Comparison of ENCODE assay signal across 14 cellular contexts in genomic region chr2:238817382-238817781, GRCh38. TPM values are rescaled to one million over a fixed set of nuclear protein-coding genes. Genes with fewer than 3 reads are reported as not detected.
DNase-seq lines count a peak whose midpoint lies in the region; ATAC-seq and TF ChIP-seq lines count a peak whose summit lies in the region.
"Had no signal": no experiment of that assay in that cellular context is flagged by ENCODE, and none has a peak within 500 bp of the region (broad histone marks: within the 10 kb centered on the region; RNA-seq: fewer than 3 reads in every experiment).

No MANE protein-coding gene starts in this region.

- H3K36me3 ChIP-seq in H7 (replicated peaks; ENCODE audit: control insufficient read depth, insufficient read depth, low read length) (no peaks in the 10 kb centered on the region), endodermal cell (ENCODE audit: control insufficient read depth, insufficient read depth, low read length) (no peaks in the 10 kb centered on the region), mesendoderm (ENCODE audit: control insufficient read depth, insufficient read depth, low read length) (no peaks in the 10 kb centered on the region)
- H3K36me3 ChIP-seq: BE2C had no signal

- H3K9me3 Mint-ChIP-seq in endodermal cell: peaks cover 6% of the 10 kb centered on the region

- H3K4me1 Mint-ChIP-seq in endodermal cell: peaks cover 15% of the 10 kb centered on the region
- H3K4me1 Mint-ChIP-seq: CD4-positive, alpha-beta memory T cell had no signal

- peak; percentile 49 for DNase-seq in H7
- DNase-seq in endodermal cell: peak; percentile 78
- DNase-seq in mesendoderm: peak; percentile 12
- DNase-seq: BE2C; CD4-positive, alpha-beta memory T cell; DMS79 treated with DMSO at 0.1 percent for 48 hours; EL; GDM1 had no signal

- H3K79me2 ChIP-seq in mesendoderm (ENCODE audit: control insufficient read depth, insufficient read depth, low read length): no peaks in the 10 kb centered on the region

- no peaks in the 10 kb centered on the region for H3K36me3 Mint-ChIP-seq in endodermal cell (ENCODE audit: low read depth)
- H3K36me3 Mint-ChIP-seq: CD4-positive, alpha-beta memory T cell had no signal

- H3K23ac ChIP-seq in mesendoderm (ENCODE audit: low read length): no peak overlapping the region

- no peak overlapping the region for H2BK120ac ChIP-seq in mesendoderm (ENCODE audit: low read depth, low read length)

- no peak overlapping the region for H3K27ac Mint-ChIP-seq in endodermal cell
- H3K27ac Mint-ChIP-seq: CD4-positive, alpha-beta memory T cell had no signal

- no peak overlapping the region for H3K4me2 ChIP-seq in mesendoderm (ENCODE audit: low read length)

- peak overlapping the region; percentile 6 for H3K27ac ChIP-seq in endodermal cell (ENCODE audit: low read depth, low read length)
- H3K27ac ChIP-seq in mesendoderm (ENCODE audit: low read depth, low read length): no peak overlapping the region
- H3K27ac ChIP-seq: C4-2B had no signal

- no peak overlapping the region for H3K4ac ChIP-seq in mesendoderm (ENCODE audit: low read depth, low read length)

- H3K27me3 ChIP-seq in H7 (ENCODE audit: control insufficient read depth, insufficient read depth, low read length) (no peaks in the 10 kb centered on the region), endodermal cell (ENCODE audit: control insufficient read depth, insufficient read depth, low read length, poor library complexity, severe bottlenecking) (no peaks in the 10 kb centered on the region), mesendoderm (ENCODE audit: insufficient read depth, low read length, poor library complexity) (no peaks in the 10 kb centered on the region)
- H3K27me3 ChIP-seq: BE2C had no signal

- no peak overlapping the region for H3K4me3 Mint-ChIP-seq in endodermal cell
- H3K4me3 Mint-ChIP-seq: CD4-positive, alpha-beta memory T cell had no signal

- H3K4me3 ChIP-seq in H7 (ENCODE audit: insufficient read depth, low read depth, low read length) (no peak overlapping the region), endodermal cell (ENCODE audit: low read length) (no peak overlapping the region), mesendoderm (ENCODE audit: low read length) (no peak overlapping the region)
- H3K4me3 ChIP-seq: K562 had no signal

- no peak for TF ChIP-seq CTCF in endodermal cell (conservative IDR thresholded peaks at IDR 0.05)

- peaks cover 26% of the 10 kb centered on the region for H3K27me3 Mint-ChIP-seq in endodermal cell (ENCODE audit: insufficient read depth)

- H3K9ac ChIP-seq in endodermal cell (ENCODE audit: extremely low read depth, low read length, poor library complexity, severe bottlenecking) (no peak overlapping the region), mesendoderm (ENCODE audit: low read length) (no peak overlapping the region)

- ATAC-seq in HG03108 (IDR thresholded peaks at IDR 0.05; ENCODE audit: unreplicated experiment) (no peak), HG03045 (IDR thresholded peaks at IDR 0.05; ENCODE audit: unreplicated experiment) (no peak), HG03280 (IDR thresholded peaks at IDR 0.05; ENCODE audit: unreplicated experiment) (no peak), GM18907 (IDR thresholded peaks at IDR 0.05; ENCODE audit: unreplicated experiment) (no peak)
- ATAC-seq: K562 had no signal

- H2BK15ac ChIP-seq in mesendoderm (replicated peaks; ENCODE audit: low read depth): no peak overlapping the region

- H4K5ac ChIP-seq in mesendoderm (ENCODE audit: low read length): no peak overlapping the region

- no peak overlapping the region for H3K56ac ChIP-seq in mesendoderm (ENCODE audit: low read length)

- no peak overlapping the region for H3K18ac ChIP-seq in mesendoderm (ENCODE audit: low read length)

- no peaks in the 10 kb centered on the region for H3K4me1 ChIP-seq in endodermal cell (ENCODE audit: control insufficient read depth, insufficient read depth, low read length)
- H3K4me1 ChIP-seq in mesendoderm (ENCODE audit: control insufficient read depth, low read depth, low read length): peaks cover 11% of the 10 kb centered on the region
- H3K4me1 ChIP-seq: BE2C had no signal

- H3K9me3 ChIP-seq in endodermal cell (ENCODE audit: control insufficient read depth, low read length): no peaks in the 10 kb centered on the region

- H3K79me1 ChIP-seq in mesendoderm (ENCODE audit: low read length): no peaks in the 10 kb centered on the region

- WGBS in endodermal cell (ENCODE audit: insufficient coverage in 1 of 2, insufficient read length in 1 of 2), 2 experiments: 7 to 39% methylated on average over 2 to 5 of the region's 5 CpGs
- no CpG with 5 or more reads among the region's 5 CpGs for WGBS in mesendoderm (ENCODE audit: extremely low coverage, insufficient coverage, low lambda C conversion rate)

- H4K8ac ChIP-seq in mesendoderm (ENCODE audit: low read depth, low read length): no peak overlapping the region

- H2BK5ac ChIP-seq in mesendoderm (ENCODE audit: low read length): no peak overlapping the region

- H2AK5ac ChIP-seq in mesendoderm (ENCODE audit: low read length): no peak overlapping the region

RNA-seq across cellular contexts. Expression of gene TWIST2, which starts 30.5 kb away (rescaled TPM):
- 7.1 and 8.1 TPM in 2 replicates for total RNA-seq in H7 (2014; rRNA removed; shearing (Covaris generic))
- total RNA-seq in endodermal cell: 1 to 10 TPM in 1 of 2 donors, not detected in 1; 1.9 TPM
- polyA plus RNA-seq in endodermal cell (2013, experiment 1 of 2): 1.3 TPM
- 0.83 TPM for polyA plus RNA-seq in endodermal cell (2013, experiment 2 of 2)
- 2.9 TPM for polyA plus RNA-seq in mesendoderm (2013, experiment 1 of 2)
- polyA plus RNA-seq in mesendoderm (2013, experiment 2 of 2): 3.1 TPM
- total RNA-seq: CD4-positive, alpha-beta memory T cell; K562 had no signal
- polyA plus RNA-seq: CD4-positive, alpha-beta memory T cell; K562 had no signal

Comparison
In these comparisons a context has a peak if more than half of its experiments do, and no peak if none do; other contexts are left out.
1. DNase-seq: peak in every context shown above with its lines; median percentile 78 in endodermal cell; 49 in H7; 12 in mesendoderm.